In the genomic region with DNA sequence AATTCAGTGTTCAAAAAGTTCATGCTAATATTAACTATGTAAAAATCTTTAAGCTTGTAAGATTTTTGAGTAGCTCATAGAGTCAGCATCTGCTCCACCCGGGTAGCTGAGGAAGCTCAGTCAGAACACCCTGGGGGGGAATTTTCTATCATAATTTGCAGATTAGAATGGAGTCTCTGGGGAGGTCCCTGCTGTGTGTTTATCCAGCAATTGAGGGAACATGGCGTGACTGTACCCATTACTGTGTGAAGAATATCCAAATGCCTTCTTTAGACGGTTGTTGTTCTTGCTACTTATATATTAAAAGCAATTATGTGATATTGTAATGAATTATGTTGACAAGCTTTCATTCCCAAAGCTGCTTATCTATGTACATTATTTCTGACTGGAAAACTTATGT, we compare ENCODE assay signal across 1 cellular context.
TF ChIP-seq lines count a peak whose summit lies in the region.

No MANE protein-coding gene starts in this region.

TF ChIP-seq in SK-N-SH treated with all-trans-retinoic acid at 6 μM for 48 hours, 23 proteins besides CTCF, POLR2A, EP300 and RAD21 (continued from another document):
- TF ChIP-seq, protein P1, sequence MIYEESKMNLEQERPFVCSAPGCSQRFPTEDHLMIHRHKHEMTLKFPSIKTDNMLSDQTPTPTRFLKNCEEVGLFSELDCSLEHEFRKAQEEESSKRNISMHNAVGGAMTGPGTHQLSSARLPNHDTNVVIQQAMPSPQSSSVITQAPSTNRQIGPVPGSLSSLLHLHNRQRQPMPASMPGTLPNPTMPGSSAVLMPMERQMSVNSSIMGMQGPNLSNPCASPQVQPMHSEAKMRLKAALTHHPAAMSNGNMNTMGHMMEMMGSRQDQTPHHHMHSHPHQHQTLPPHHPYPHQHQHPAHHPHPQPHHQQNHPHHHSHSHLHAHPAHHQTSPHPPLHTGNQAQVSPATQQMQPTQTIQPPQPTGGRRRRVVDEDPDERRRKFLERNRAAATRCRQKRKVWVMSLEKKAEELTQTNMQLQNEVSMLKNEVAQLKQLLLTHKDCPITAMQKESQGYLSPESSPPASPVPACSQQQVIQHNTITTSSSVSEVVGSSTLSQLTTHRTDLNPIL (CRISPR knock-in tag; IDR thresholded peaks at IDR 0.05; ENCODE audit: low read depth), result no peak
TF ChIP-seq in SK-N-SH treated with all-trans-retinoic acid at 6 μM for 48 hours: peak in this region for 0.
